Comparison of ENCODE assay signal across 1 cellular context in the genomic region with DNA sequence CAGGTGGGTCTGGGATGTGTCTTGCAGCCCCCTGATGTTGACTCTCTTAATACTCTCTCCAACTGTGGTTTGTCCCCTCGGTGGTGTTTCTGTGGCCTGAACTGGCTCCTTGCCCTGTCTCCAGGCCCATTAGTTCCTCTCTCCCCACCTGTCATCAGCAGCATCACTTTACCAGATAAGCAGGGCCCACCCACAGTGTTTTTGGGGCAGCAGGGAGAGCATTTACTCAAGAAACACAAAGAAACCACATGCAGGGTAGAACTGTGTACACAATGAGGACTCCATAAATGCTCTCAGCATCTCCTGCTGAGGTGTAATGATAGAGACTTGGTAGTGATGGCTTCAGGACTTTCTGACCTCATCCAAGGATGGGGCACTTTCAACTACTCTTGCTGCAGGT.
TF ChIP-seq lines count a peak whose summit lies in the region.

No MANE protein-coding gene starts in this region.

TF ChIP-seq in K562, 482 proteins besides CTCF, POLR2A, EP300 and RAD21 (continues in another document):
- no peak for TF ChIP-seq GTF2B (IDR thresholded peaks at IDR 0.05; ENCODE audit: extremely low read depth, insufficient read length)
- TF ChIP-seq ZNF253 (CRISPR knock-in tag; conservative IDR thresholded peaks at IDR 0.05), result no peak
- no peak for TF ChIP-seq U2AF2 (optimal IDR thresholded peaks at IDR 0.05; ENCODE audit: low read depth, low read length)
- no peak for TF ChIP-seq GMEB1 (CRISPR knock-in tag; IDR thresholded peaks at IDR 0.05)
- no peak for TF ChIP-seq PHB2 (IDR thresholded peaks at IDR 0.05; ENCODE audit: low read depth)
- no peak for TF ChIP-seq TCFL5 (CRISPR knock-in tag; conservative IDR thresholded peaks at IDR 0.05)
- no peak for TF ChIP-seq SRF (CRISPR knock-in tag; IDR thresholded peaks at IDR 0.05)
- TF ChIP-seq MAFK (IDR thresholded peaks at IDR 0.05; ENCODE audit: low read length), result no peak
- no peak for TF ChIP-seq RFX5 (IDR thresholded peaks at IDR 0.05; ENCODE audit: low read depth, low read length)
- TF ChIP-seq CREB3 (tag; conservative IDR thresholded peaks at IDR 0.05; ENCODE audit: low read depth), result no peak
- TF ChIP-seq SMC3 (conservative IDR thresholded peaks at IDR 0.05; ENCODE audit: insufficient read depth, low read depth, low read length), result no peak
- no peak for TF ChIP-seq MAFG (tag; conservative IDR thresholded peaks at IDR 0.05)
- TF ChIP-seq HDAC6 (IDR thresholded peaks at IDR 0.05; ENCODE audit: low read depth, low read length), result no peak
- TF ChIP-seq ERF (CRISPR knock-in tag; IDR thresholded peaks at IDR 0.05), result no peak
- TF ChIP-seq ZNF41 (CRISPR knock-in tag; conservative IDR thresholded peaks at IDR 0.05), result no peak
- TF ChIP-seq CHD2 (IDR thresholded peaks at IDR 0.05; ENCODE audit: low read depth, low read length), result no peak
- TF ChIP-seq CTBP1 (IDR thresholded peaks at IDR 0.05; ENCODE audit: borderline replicate concordance), result peak; percentile 81; the same call in 1 of the 2 replicates
- TF ChIP-seq MYBL2 (IDR thresholded peaks at IDR 0.05; ENCODE audit: low read depth), result no peak
- TF ChIP-seq MYBL2 (CRISPR knock-in tag; IDR thresholded peaks at IDR 0.05; ENCODE audit: borderline replicate concordance), result no peak
- 0 out of 2 replicates have a peak, but pooled peaks have one; percentile 24 for TF ChIP-seq CREM (IDR thresholded peaks at IDR 0.05; ENCODE audit: low read depth)
- no peak for TF ChIP-seq POLR2AphosphoS5 (IDR thresholded peaks at IDR 0.05; ENCODE audit: control insufficient read depth, insufficient read depth, low read depth, low read length)
- no peak for TF ChIP-seq ZNF436 (CRISPR knock-in tag; IDR thresholded peaks at IDR 0.05)
- TF ChIP-seq RNF2 (IDR thresholded peaks at IDR 0.05), result no peak
- 0 out of 4 replicates have a peak, but pooled peaks of 1 of the 2 experiments have one; percentile 28 for TF ChIP-seq RCOR1 (IDR thresholded peaks at IDR 0.05; ENCODE audit: borderline replicate concordance in 1 of 2, low read depth in 2 of 2, low read length in 2 of 2)
- TF ChIP-seq, protein P1, sequence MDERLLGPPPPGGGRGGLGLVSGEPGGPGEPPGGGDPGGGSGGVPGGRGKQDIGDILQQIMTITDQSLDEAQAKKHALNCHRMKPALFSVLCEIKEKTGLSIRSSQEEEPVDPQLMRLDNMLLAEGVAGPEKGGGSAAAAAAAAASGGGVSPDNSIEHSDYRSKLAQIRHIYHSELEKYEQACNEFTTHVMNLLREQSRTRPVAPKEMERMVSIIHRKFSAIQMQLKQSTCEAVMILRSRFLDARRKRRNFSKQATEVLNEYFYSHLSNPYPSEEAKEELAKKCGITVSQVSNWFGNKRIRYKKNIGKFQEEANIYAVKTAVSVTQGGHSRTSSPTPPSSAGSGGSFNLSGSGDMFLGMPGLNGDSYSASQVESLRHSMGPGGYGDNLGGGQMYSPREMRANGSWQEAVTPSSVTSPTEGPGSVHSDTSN (CRISPR knock-in tag; IDR thresholded peaks at IDR 0.05; ENCODE audit: low read depth), result no peak
- TF ChIP-seq, protein P1 (tag; conservative IDR thresholded peaks at IDR 0.05; ENCODE audit: low read depth), result peak; percentile 53; the same call in 1 of the 2 replicates
- TF ChIP-seq NFIC (IDR thresholded peaks at IDR 0.05), result 0 out of 2 replicates have a peak, but pooled peaks have one; percentile 17
- TF ChIP-seq DLX4 (CRISPR knock-in tag; IDR thresholded peaks at IDR 0.05), result no peak
- TF ChIP-seq, protein P2, sequence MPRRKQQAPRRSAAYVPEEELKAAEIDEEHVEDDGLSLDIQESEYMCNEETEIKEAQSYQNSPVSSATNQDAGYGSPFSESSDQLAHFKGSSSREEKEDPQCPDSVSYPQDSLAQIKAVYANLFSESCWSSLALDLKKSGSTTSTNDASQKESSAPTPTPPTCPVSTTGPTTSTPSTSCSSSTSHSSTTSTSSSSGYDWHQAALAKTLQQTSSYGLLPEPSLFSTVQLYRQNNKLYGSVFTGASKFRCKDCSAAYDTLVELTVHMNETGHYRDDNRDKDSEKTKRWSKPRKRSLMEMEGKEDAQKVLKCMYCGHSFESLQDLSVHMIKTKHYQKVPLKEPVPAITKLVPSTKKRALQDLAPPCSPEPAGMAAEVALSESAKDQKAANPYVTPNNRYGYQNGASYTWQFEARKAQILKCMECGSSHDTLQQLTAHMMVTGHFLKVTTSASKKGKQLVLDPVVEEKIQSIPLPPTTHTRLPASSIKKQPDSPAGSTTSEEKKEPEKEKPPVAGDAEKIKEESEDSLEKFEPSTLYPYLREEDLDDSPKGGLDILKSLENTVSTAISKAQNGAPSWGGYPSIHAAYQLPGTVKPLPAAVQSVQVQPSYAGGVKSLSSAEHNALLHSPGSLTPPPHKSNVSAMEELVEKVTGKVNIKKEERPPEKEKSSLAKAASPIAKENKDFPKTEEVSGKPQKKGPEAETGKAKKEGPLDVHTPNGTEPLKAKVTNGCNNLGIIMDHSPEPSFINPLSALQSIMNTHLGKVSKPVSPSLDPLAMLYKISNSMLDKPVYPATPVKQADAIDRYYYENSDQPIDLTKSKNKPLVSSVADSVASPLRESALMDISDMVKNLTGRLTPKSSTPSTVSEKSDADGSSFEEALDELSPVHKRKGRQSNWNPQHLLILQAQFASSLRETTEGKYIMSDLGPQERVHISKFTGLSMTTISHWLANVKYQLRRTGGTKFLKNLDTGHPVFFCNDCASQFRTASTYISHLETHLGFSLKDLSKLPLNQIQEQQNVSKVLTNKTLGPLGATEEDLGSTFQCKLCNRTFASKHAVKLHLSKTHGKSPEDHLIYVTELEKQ (CRISPR knock-in tag; IDR thresholded peaks at IDR 0.05), result no peak
- no peak for TF ChIP-seq YY1 (IDR thresholded peaks at IDR 0.05; ENCODE audit: borderline replicate concordance in 1 of 3, control insufficient read depth in 1 of 3, extremely low read depth in 1 of 3, insufficient read depth in 3 of 3, insufficient read length in 1 of 3, insufficient replicate concordance in 2 of 3, low read depth in 1 of 3, low read length in 2 of 3)
- TF ChIP-seq ARID1B (IDR thresholded peaks at IDR 0.05), result no peak
- no peak for TF ChIP-seq COPS2 (conservative IDR thresholded peaks at IDR 0.05)
- TF ChIP-seq, protein P3, sequence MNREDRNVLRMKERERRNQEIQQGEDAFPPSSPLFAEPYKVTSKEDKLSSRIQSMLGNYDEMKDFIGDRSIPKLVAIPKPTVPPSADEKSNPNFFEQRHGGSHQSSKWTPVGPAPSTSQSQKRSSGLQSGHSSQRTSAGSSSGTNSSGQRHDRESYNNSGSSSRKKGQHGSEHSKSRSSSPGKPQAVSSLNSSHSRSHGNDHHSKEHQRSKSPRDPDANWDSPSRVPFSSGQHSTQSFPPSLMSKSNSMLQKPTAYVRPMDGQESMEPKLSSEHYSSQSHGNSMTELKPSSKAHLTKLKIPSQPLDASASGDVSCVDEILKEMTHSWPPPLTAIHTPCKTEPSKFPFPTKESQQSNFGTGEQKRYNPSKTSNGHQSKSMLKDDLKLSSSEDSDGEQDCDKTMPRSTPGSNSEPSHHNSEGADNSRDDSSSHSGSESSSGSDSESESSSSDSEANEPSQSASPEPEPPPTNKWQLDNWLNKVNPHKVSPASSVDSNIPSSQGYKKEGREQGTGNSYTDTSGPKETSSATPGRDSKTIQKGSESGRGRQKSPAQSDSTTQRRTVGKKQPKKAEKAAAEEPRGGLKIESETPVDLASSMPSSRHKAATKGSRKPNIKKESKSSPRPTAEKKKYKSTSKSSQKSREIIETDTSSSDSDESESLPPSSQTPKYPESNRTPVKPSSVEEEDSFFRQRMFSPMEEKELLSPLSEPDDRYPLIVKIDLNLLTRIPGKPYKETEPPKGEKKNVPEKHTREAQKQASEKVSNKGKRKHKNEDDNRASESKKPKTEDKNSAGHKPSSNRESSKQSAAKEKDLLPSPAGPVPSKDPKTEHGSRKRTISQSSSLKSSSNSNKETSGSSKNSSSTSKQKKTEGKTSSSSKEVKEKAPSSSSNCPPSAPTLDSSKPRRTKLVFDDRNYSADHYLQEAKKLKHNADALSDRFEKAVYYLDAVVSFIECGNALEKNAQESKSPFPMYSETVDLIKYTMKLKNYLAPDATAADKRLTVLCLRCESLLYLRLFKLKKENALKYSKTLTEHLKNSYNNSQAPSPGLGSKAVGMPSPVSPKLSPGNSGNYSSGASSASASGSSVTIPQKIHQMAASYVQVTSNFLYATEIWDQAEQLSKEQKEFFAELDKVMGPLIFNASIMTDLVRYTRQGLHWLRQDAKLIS (CRISPR knock-in tag; IDR thresholded peaks at IDR 0.05), result no peak
- TF ChIP-seq SMARCC2 (IDR thresholded peaks at IDR 0.05; ENCODE audit: low read depth), result no peak
- no peak for TF ChIP-seq HMGN3 (IDR thresholded peaks at IDR 0.05; ENCODE audit: borderline replicate concordance, extremely low read depth, insufficient read length, low read depth, low read length)
- TF ChIP-seq SPI1 (IDR thresholded peaks at IDR 0.05; ENCODE audit: borderline replicate concordance, low read depth, low read length), result peak; percentile 42; the same call in 1 of the 2 replicates
- no peak for TF ChIP-seq POLR2AphosphoS2 (IDR thresholded peaks at IDR 0.05; ENCODE audit: low read length)
- no peak for TF ChIP-seq PATZ1 (CRISPR knock-in tag; IDR thresholded peaks at IDR 0.05; ENCODE audit: borderline replicate concordance)
- TF ChIP-seq POLR3G (IDR thresholded peaks at IDR 0.05; ENCODE audit: extremely low read depth, insufficient read length, insufficient replicate concordance), result no peak
- TF ChIP-seq BRD4 (IDR thresholded peaks at IDR 0.05), result no peak
- TF ChIP-seq, protein P4, sequence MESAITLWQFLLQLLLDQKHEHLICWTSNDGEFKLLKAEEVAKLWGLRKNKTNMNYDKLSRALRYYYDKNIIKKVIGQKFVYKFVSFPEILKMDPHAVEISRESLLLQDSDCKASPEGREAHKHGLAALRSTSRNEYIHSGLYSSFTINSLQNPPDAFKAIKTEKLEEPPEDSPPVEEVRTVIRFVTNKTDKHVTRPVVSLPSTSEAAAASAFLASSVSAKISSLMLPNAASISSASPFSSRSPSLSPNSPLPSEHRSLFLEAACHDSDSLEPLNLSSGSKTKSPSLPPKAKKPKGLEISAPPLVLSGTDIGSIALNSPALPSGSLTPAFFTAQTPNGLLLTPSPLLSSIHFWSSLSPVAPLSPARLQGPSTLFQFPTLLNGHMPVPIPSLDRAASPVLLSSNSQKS (CRISPR knock-in tag; IDR thresholded peaks at IDR 0.05), result no peak
- TF ChIP-seq KAT7 (CRISPR knock-in tag; IDR thresholded peaks at IDR 0.05; ENCODE audit: borderline replicate concordance), result no peak
- no peak for TF ChIP-seq NR4A1 (CRISPR knock-in tag; IDR thresholded peaks at IDR 0.05)
- TF ChIP-seq NR4A1 (tag; IDR thresholded peaks at IDR 0.05), result no peak
- TF ChIP-seq STAT5A (IDR thresholded peaks at IDR 0.05; ENCODE audit: borderline replicate concordance, low read length), result no peak
- no peak for TF ChIP-seq MCM3 (IDR thresholded peaks at IDR 0.05)
- no peak for TF ChIP-seq JUN (IDR thresholded peaks at IDR 0.05; ENCODE audit: borderline replicate concordance, low read depth, low read length)
- no peak for TF ChIP-seq JUN (CRISPR knock-in tag; IDR thresholded peaks at IDR 0.05; ENCODE audit: borderline replicate concordance)
